ENCODE assay signal across 1 cellular context in genomic region chr15:43168192-43169107, GRCh38.
TF ChIP-seq lines count a peak whose summit lies in the region.

No MANE protein-coding gene starts in this region.

TF ChIP-seq in HepG2, 621 proteins besides CTCF, POLR2A, EP300 and RAD21:
- TF ChIP-seq ZNF281 (CRISPR knock-in tag; IDR thresholded peaks at IDR 0.05; ENCODE audit: borderline replicate concordance) (peak; percentile 15; the same call in 1 of the 2 replicates), RFX3 (CRISPR knock-in tag; IDR thresholded peaks at IDR 0.05) (no peak)
